10 cellular contexts compared by ENCODE assay signal in the genomic region with DNA sequence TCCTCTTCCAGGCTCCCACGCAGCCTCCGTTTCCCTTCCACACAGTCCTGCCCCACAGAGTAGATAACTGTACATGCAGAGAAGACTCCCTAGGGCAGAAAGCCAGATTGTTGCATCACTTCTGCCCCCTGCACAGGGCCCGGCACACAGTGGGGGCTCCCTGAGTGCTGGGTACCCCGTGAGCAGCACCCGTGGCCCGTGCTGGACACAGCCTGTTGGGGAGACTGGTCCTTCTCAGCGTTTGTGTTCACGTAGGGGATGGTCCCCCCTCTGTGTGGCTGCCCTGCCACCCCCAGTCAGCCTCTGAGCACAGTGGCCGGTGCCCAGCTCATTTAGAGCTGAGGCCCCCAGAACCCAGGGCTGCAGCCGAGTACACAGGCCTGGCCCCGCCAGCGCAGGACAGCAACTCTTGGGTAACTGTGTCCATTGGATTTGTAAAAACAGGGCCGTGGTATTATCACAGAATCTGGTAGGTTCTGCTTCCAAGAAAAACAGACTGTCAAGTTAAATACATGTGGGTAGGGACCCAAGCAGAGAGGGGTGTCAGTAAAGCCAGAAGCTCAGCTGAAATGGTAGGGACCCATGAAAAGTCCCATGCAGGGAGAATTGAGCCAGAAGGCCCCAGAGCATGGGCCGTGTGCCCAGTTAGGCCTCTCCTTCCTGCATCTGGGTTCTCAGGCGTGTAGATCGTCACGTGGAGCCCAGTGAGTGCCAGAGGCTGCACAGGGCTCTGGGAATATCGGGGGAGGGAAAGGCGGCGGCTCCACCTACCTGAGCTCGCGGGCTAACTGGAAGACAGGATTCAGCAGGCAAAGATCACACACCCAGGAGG.
DNase-seq lines count a peak whose midpoint lies in the region; ATAC-seq and TF ChIP-seq lines count a peak whose summit lies in the region.
"Had no signal": no experiment of that assay in that cellular context is flagged by ENCODE, and none has a peak within 500 bp of the region (broad histone marks: within the 10 kb centered on the region; RNA-seq: fewer than 3 reads in every experiment).

No MANE protein-coding gene starts in this region.

- TF ChIP-seq POLR2A in stomach (IDR thresholded peaks at IDR 0.05): no peak
- TF ChIP-seq POLR2A in erythroblast (IDR thresholded peaks at IDR 0.05; ENCODE audit: low read length): no peak

- no peaks in the 10 kb centered on the region for H3K9me3 ChIP-seq in stomach

- TF ChIP-seq EP300 in stomach (IDR thresholded peaks at IDR 0.05): no peak

- DNase-seq in M059J (ENCODE audit: low read depth) (peak; percentile 8), cerebellum (ENCODE audit: low spot score) (peak; percentile 12), kidney glomerular epithelial cell (lab: John Stamatoyannopoulos, UW) (peak; percentile 67), stomach (peak; percentile 36), D341Med (ENCODE audit: low spot score) (no peak), erythroblast (lab: John Stamatoyannopoulos, UW) (no peak), T-helper 1 cell (no peak)
- DNase-seq: activated T-cell treated with anti-CD3 and anti-CD28 coated beads, Interleukin-2, amount 50 U/mL, for 1 hour; posterior cingulate gyrus had no signal

- H3K4me1 ChIP-seq in stomach: peaks cover 6 to 25% (median 16%) of the 10 kb centered on the region in 4 donors

- 49 to 68% (median 64%) methylated on average over 15 to 22 of the region's 22 CpGs for WGBS in stomach, 5 donors

- H3K36me3 ChIP-seq in stomach: no peaks in the 10 kb centered on the region

- H3K27ac ChIP-seq in stomach: peak overlapping the region in 4 of 5 donors; percentile 42 to 82 (median 54)

- ATAC-seq in GM18909 (IDR thresholded peaks at IDR 0.05; ENCODE audit: poor library complexity, unreplicated experiment): no peak

- TF ChIP-seq CTCF in stomach (IDR thresholded peaks at IDR 0.05): no peak

- no peak overlapping the region for H3K4me3 ChIP-seq in stomach

- H3K27me3 ChIP-seq in stomach: no peaks in the 10 kb centered on the region

- intact Hi-C loops in stomach (cut with DNase I; ENCODE audit: low total_unique reads): no loop called here

Comparison
In these comparisons a context has a peak if more than half of its experiments do, and no peak if none do; other contexts are left out.
1. DNase-seq: peak in M059J (single experiment), cerebellum (single experiment), kidney glomerular epithelial cell (single experiment) and stomach (single experiment); none in D341Med (single experiment), erythroblast (0 of 2) and T-helper 1 cell (0 of 5).